In the genomic region with DNA sequence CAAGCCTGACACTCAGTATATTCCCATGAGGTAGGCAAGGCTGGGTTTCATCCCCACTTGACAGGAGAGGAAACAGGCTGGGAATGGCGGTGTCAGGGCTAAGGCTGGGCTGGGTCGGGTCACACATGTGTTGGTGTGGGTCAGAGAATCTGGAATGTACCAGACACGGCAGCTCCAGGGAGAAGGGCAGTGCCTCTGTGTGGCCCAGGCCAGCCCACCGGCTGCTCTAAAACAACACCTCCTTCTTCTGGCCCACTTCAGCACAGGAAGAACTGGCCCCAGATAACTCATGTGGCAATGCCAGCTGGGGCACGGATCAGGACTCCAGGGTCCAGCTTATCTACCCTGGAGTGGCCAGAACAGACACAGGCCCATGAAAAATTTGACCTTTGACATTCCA, we compare ENCODE assay signal across 9 cellular contexts. TPM values are rescaled to one million over a fixed set of nuclear protein-coding genes. Genes with fewer than 3 reads are reported as not detected.
"Had no signal": no experiment of that assay in that cellular context is flagged by ENCODE, and none has a peak within 500 bp of the region (broad histone marks: within the 10 kb centered on the region; RNA-seq: fewer than 3 reads in every experiment).

No MANE protein-coding gene starts in this region.

- H3K27ac ChIP-seq: HL-60 had no signal

- FAIRE-seq: HepG2, HTR-8/SVneo, K562 had no signal

- DNase-seq: IMR-90, KBM-7 had no signal

- H3K4me3 ChIP-seq: K562 had no signal

RNA-seq across cellular contexts. Expression of a gene that starts 30.7 kb away (rescaled TPM):
- polyA plus RNA-seq: IgD-negative memory B cell, K562 had no signal

RNA-seq across cellular contexts. Expression of a gene that starts 52.8 kb away (rescaled TPM):
- total RNA-seq: HT-29 had no signal
- polyA plus RNA-seq: HepG2 had no signal

RNA-seq across cellular contexts. Expression of a gene that starts 53.3 kb away (rescaled TPM):
- total RNA-seq: HepG2, HT-29, HT1080, K562 had no signal
- polyA plus RNA-seq: HepG2, IgD-negative memory B cell had no signal
